ENCODE assay signal across 1 cellular context in genomic region chr2:219642465-219643083, GRCh38.
TF ChIP-seq lines count a peak whose summit lies in the region.

No MANE protein-coding gene starts in this region.

TF ChIP-seq in HepG2, 621 proteins besides CTCF, POLR2A, EP300 and RAD21 (continued from another document and continues in another):
- TF ChIP-seq ZC3H4 (CRISPR knock-in tag; IDR thresholded peaks at IDR 0.05; ENCODE audit: borderline replicate concordance) (no peak), IRF1 (CRISPR knock-in tag; IDR thresholded peaks at IDR 0.05; ENCODE audit: low read depth) (no peak), ZNF460 (CRISPR knock-in tag; IDR thresholded peaks at IDR 0.05; ENCODE audit: borderline replicate concordance) (no peak), IRF2 (CRISPR knock-in tag; IDR thresholded peaks at IDR 0.05) (peak; percentile 94), ATF1 (CRISPR knock-in tag; IDR thresholded peaks at IDR 0.05) (no peak), ZNF10 (CRISPR knock-in tag; IDR thresholded peaks at IDR 0.05; ENCODE audit: borderline replicate concordance, low read depth) (no peak), ZNF569 (CRISPR knock-in tag; IDR thresholded peaks at IDR 0.05; ENCODE audit: borderline replicate concordance) (no peak), ZNF781 (CRISPR knock-in tag; IDR thresholded peaks at IDR 0.05; ENCODE audit: borderline replicate concordance, not compliant biosample characterization) (peak; percentile 74), CREB1 (IDR thresholded peaks at IDR 0.05) (peak; percentile 75), CREB1 (CRISPR knock-in tag; IDR thresholded peaks at IDR 0.05) (no peak), ZNF598 (CRISPR knock-in tag; IDR thresholded peaks at IDR 0.05; ENCODE audit: borderline replicate concordance) (peak; percentile 55; the same call in 1 of the 2 replicates), ZIK1 (CRISPR knock-in tag; IDR thresholded peaks at IDR 0.05; ENCODE audit: borderline replicate concordance, low read depth) (no peak), RNF219 (CRISPR knock-in tag; IDR thresholded peaks at IDR 0.05) (no peak), FOXJ3 (CRISPR knock-in tag; IDR thresholded peaks at IDR 0.05; ENCODE audit: borderline replicate concordance) (0 out of 2 replicates have a peak, but pooled peaks have one; percentile 40), CERS6 (CRISPR knock-in tag; IDR thresholded peaks at IDR 0.05) (no peak), ZNF367 (CRISPR knock-in tag; IDR thresholded peaks at IDR 0.05; ENCODE audit: borderline replicate concordance) (no peak), THAP11 (CRISPR knock-in tag; IDR thresholded peaks at IDR 0.05) (peak; percentile 84), ISX (CRISPR knock-in tag; conservative IDR thresholded peaks at IDR 0.05) (no peak), DNMT1 (CRISPR knock-in tag; IDR thresholded peaks at IDR 0.05) (peak; percentile 93), GPN1 (CRISPR knock-in tag; IDR thresholded peaks at IDR 0.05; ENCODE audit: borderline replicate concordance) (no peak; the same call in 1 of the 2 replicates), ZNF44 (CRISPR knock-in tag; IDR thresholded peaks at IDR 0.05) (no peak), HMG20A (CRISPR knock-in tag; IDR thresholded peaks at IDR 0.05; ENCODE audit: borderline replicate concordance) (peak; percentile 29; the same call in 1 of the 2 replicates), ZNF883 (CRISPR knock-in tag; IDR thresholded peaks at IDR 0.05; ENCODE audit: not compliant biosample characterization) (peak; percentile 49), AKNA (CRISPR knock-in tag; IDR thresholded peaks at IDR 0.05; ENCODE audit: borderline replicate concordance) (no peak), NCOA2 (CRISPR knock-in tag; IDR thresholded peaks at IDR 0.05) (peak; percentile 46; the same call in 1 of the 2 replicates), SRY (CRISPR knock-in tag; IDR thresholded peaks at IDR 0.05) (no peak), ZNF782 (CRISPR knock-in tag; IDR thresholded peaks at IDR 0.05; ENCODE audit: borderline replicate concordance) (no peak; the same call in 1 of the 2 replicates), BHLHE40 (IDR thresholded peaks at IDR 0.05; ENCODE audit: low read length) (peak; percentile 62; the same call in 1 of the 2 replicates), MZF1 (CRISPR knock-in tag; IDR thresholded peaks at IDR 0.05; ENCODE audit: borderline replicate concordance) (no peak), TRAFD1 (CRISPR knock-in tag; IDR thresholded peaks at IDR 0.05; ENCODE audit: borderline replicate concordance) (no peak), SRSF1 (optimal IDR thresholded peaks at IDR 0.05; ENCODE audit: low read depth, low read length) (no peak), ONECUT2 (CRISPR knock-in tag; IDR thresholded peaks at IDR 0.05) (no peak), TFAP4 (IDR thresholded peaks at IDR 0.05; ENCODE audit: borderline replicate concordance, low read depth) (peak; percentile 44; the same call in 1 of the 2 replicates), NCOA1 (CRISPR knock-in tag; IDR thresholded peaks at IDR 0.05) (no peak), ZNF687 (CRISPR knock-in tag; IDR thresholded peaks at IDR 0.05) (peak; percentile 83), TFE3 (CRISPR knock-in tag; IDR thresholded peaks at IDR 0.05) (peak; percentile 52; the same call in 1 of the 2 replicates), YY1 (IDR thresholded peaks at IDR 0.05; ENCODE audit: insufficient read depth, insufficient replicate concordance, low read depth, low read length) (peak; percentile 85), JUN (CRISPR knock-in tag; IDR thresholded peaks at IDR 0.05) (no peak), DBP (CRISPR knock-in tag; IDR thresholded peaks at IDR 0.05; ENCODE audit: not compliant biosample characterization) (no peak), ZNF224 (CRISPR knock-in tag; IDR thresholded peaks at IDR 0.05) (no peak), SRSF9 (IDR thresholded peaks at IDR 0.05; ENCODE audit: borderline replicate concordance, insufficient read depth, low read depth, low read length, poor library complexity, severe bottlenecking) (no peak), ZMYM3 (CRISPR knock-in tag; IDR thresholded peaks at IDR 0.05) (peak; percentile 55; the same call in 1 of the 2 replicates), GABPB1 (CRISPR knock-in tag; IDR thresholded peaks at IDR 0.05) (peak; percentile 81), ZNF543 (CRISPR knock-in tag; IDR thresholded peaks at IDR 0.05) (no peak), ZSCAN29 (CRISPR knock-in tag; conservative IDR thresholded peaks at IDR 0.05) (no peak), ZNF740 (CRISPR knock-in tag; IDR thresholded peaks at IDR 0.05) (peak; percentile 64; the same call in 1 of the 2 replicates), SMAD3 (CRISPR knock-in tag; IDR thresholded peaks at IDR 0.05) (peak; percentile 96)
